Comparison of ENCODE assay signal across 8 cellular contexts in the genomic region with DNA sequence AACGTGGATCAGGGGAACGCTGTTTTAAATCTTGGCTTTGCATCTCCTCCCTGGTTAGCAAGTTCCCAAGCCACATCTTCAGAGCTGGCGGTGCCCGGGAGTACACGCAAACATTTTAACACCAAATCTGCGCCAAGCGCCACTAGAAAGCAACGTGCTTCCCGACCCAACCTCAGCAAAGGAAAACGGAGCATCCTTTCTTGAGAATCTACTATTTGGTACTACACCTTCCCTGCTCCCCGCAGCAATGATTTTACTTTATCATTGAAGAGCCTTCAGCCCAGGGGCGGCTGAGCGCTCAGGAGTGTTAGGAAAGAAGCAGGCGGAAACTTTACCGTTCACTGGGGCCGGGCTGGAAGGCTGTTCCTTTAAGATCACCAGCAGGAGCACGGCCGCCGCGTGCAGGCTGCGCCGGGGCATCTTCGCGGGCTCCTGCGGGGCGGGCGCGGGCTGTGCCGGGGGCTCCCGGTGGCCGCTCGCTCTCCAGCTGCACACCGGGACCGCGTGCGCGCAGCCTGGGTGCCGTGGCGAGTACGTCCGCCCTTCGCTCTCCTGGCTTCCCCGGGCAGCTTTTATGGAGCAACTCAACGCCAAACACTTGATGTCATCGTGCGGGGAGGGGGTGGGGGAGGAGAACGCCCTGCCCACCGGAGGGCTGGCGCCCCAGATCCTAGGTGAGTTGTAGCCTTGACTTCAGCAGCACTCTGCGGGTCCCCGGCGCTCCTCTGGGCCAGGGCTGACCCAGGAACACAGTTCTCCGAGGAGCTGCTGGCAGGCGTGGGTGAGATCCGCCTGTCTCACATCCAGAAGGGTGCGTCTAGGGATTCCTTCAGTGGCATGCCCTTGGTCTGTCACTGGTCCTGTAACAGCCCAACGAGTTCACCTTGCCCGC. TPM values are rescaled to one million over a fixed set of nuclear protein-coding genes. Genes with fewer than 3 reads are reported as not detected.
DNase-seq lines count a peak whose midpoint lies in the region; ATAC-seq, FAIRE-seq and TF ChIP-seq lines count a peak whose summit lies in the region.

A gene (minus strand): TSS at position 546 of the 892 bp plus-strand sequence. CDS start 126 bp downstream, at position 420.

- intact Hi-C loops in activated T-helper 2 cell treated with anti-CD3 and anti-CD28 coated beads, Interferon-gamma antibody, Interleukin-2, Interleukin-4, amounts not matched to agents 10 μg/mL and 5 μg/mL and 100 μg/mL, durations not matched to agents 14 hours and 24 hours and 36 hours (cut with micrococcal nuclease), result no loop called here
- intact Hi-C loops in head of caudate nucleus (cut with DNase I) (no loop called here), pancreas (cut with DNase I) (no loop called here)

- H3K4me3 ChIP-seq in AG04450 (ENCODE audit: low read depth, low read length) (peak within 1 kb of the TSS; percentile 73), pancreas (peak within 1 kb of the TSS; percentile 43 to 66 (median 57))

- H3K27me3 ChIP-seq in AG04450 (ENCODE audit: control insufficient read depth, insufficient read depth, low read length) (no peaks in the 10 kb centered on the region), pancreas (no peaks in the 10 kb centered on the region)

- no peak for DNase-seq in AG04450 (ENCODE audit: low read depth, low spot score)
- no peak for DNase-seq in HFFc6
- no peak for DNase-seq in activated T-helper 2 cell treated with anti-CD3 and anti-CD28 coated beads, Interferon-gamma antibody, Interleukin-2, Interleukin-4, amounts not matched to agents 10 μg/mL and 5 μg/mL and 100 μg/mL, durations not matched to agents 14 hours and 24 hours and 36 hours (ENCODE audit: low spot score)
- DNase-seq in head of caudate nucleus, result peak in 35 of 42 donors; percentile 25 to 77 (median 47)
- peak; percentile 48 to 86 (median 76) for DNase-seq in pancreas

- H3K9me3 ChIP-seq in AG04450 (ENCODE audit: control insufficient read depth, insufficient read depth, low read length) (peaks cover 3% of the 10 kb centered on the region; the same call in 1 of the 2 replicates), pancreas (no peaks in the 10 kb centered on the region)

- H3K9me3 Mint-ChIP-seq in HFFc6, result no peaks in the 10 kb centered on the region
- H3K9me3 Mint-ChIP-seq in activated T-helper 2 cell treated with anti-CD3 and anti-CD28 coated beads, Interferon-gamma antibody, Interleukin-2, Interleukin-4, amounts not matched to agents 10 μg/mL and 5 μg/mL and 100 μg/mL, durations not matched to agents 14 hours and 24 hours and 36 hours, result peaks cover 6% of the 10 kb centered on the region

- TF ChIP-seq CTCF in AG04450 (IDR thresholded peaks at IDR 0.05; ENCODE audit: low read depth, low read length) (no peak), HFFc6 (IDR thresholded peaks at IDR 0.05) (no peak), pancreas (IDR thresholded peaks at IDR 0.05) (no peak)

- H3K27ac ChIP-seq in AG04450 (ENCODE audit: low read depth, low read length), result peak within 1 kb of the TSS; percentile 11
- H3K27ac ChIP-seq in pancreas, result peak within 1 kb of the TSS; percentile 39 to 69 (median 60)

- H3K27ac Mint-ChIP-seq in HFFc6, result peak within 1 kb of the TSS; percentile 47
- H3K27ac Mint-ChIP-seq in activated T-helper 2 cell treated with anti-CD3 and anti-CD28 coated beads, Interferon-gamma antibody, Interleukin-2, Interleukin-4, amounts not matched to agents 10 μg/mL and 5 μg/mL and 100 μg/mL, durations not matched to agents 14 hours and 24 hours and 36 hours, result no peak within 1 kb of the TSS

- 3% methylated on average over 58 of the region's 58 CpGs for WGBS in pancreas, 2 donors

- peak within 1 kb of the TSS; percentile 89 for H3K4me3 Mint-ChIP-seq in HFFc6
- peak within 1 kb of the TSS; percentile 61 for H3K4me3 Mint-ChIP-seq in activated T-helper 2 cell treated with anti-CD3 and anti-CD28 coated beads, Interferon-gamma antibody, Interleukin-2, Interleukin-4, amounts not matched to agents 10 μg/mL and 5 μg/mL and 100 μg/mL, durations not matched to agents 14 hours and 24 hours and 36 hours (ENCODE audit: low read depth)

- FAIRE-seq in pancreas (lab: Jason Lieb, UNC), result no peak

- ATAC-seq in pancreas (peak; percentile 80 to 87 (median 82)), HG03460 (IDR thresholded peaks at IDR 0.05; ENCODE audit: unreplicated experiment) (no peak), HG02759 (IDR thresholded peaks at IDR 0.05; ENCODE audit: unreplicated experiment) (no peak), GM19452 (IDR thresholded peaks at IDR 0.05; ENCODE audit: unreplicated experiment) (no peak)

- H3K4me1 ChIP-seq in pancreas, result peaks cover 0 to 4% (median 0%) of the 10 kb centered on the region in 3 donors

- H3K4me1 Mint-ChIP-seq in HFFc6 (ENCODE audit: low read depth), result peaks cover 54% of the 10 kb centered on the region
- H3K4me1 Mint-ChIP-seq in activated T-helper 2 cell treated with anti-CD3 and anti-CD28 coated beads, Interferon-gamma antibody, Interleukin-2, Interleukin-4, amounts not matched to agents 10 μg/mL and 5 μg/mL and 100 μg/mL, durations not matched to agents 14 hours and 24 hours and 36 hours (ENCODE audit: low read depth), result peaks cover 24% of the 10 kb centered on the region

- no peaks in the 10 kb centered on the region for H3K36me3 ChIP-seq in pancreas

- H3K27me3 Mint-ChIP-seq in HFFc6 (ENCODE audit: insufficient read depth), result peaks cover 9% of the 10 kb centered on the region
- H3K27me3 Mint-ChIP-seq in activated T-helper 2 cell treated with anti-CD3 and anti-CD28 coated beads, Interferon-gamma antibody, Interleukin-2, Interleukin-4, amounts not matched to agents 10 μg/mL and 5 μg/mL and 100 μg/mL, durations not matched to agents 14 hours and 24 hours and 36 hours (ENCODE audit: low read depth), result peaks cover 46% of the 10 kb centered on the region

- peaks cover 3% of the 10 kb centered on the region; the same call in 1 of the 2 replicates for H3K36me3 Mint-ChIP-seq in HFFc6 (ENCODE audit: low read depth)
- H3K36me3 Mint-ChIP-seq in activated T-helper 2 cell treated with anti-CD3 and anti-CD28 coated beads, Interferon-gamma antibody, Interleukin-2, Interleukin-4, amounts not matched to agents 10 μg/mL and 5 μg/mL and 100 μg/mL, durations not matched to agents 14 hours and 24 hours and 36 hours (ENCODE audit: low read depth), result no peaks in the 10 kb centered on the region

- POLR2A ChIA-PET in AG04450 (lab: Yijun Ruan, JAX), result interaction anchor here (0.6 to 1.3 kb wide), 3 partner anchors 9 to 224 kb away, joined by 4 to 6 read pairs (median 5); a partner anchor contains a TSS

- CTCF ChIA-PET in AG04450 (lab: Charles Lee), result no interaction called here

RNA-seq across cellular contexts. Expression of the gene that starts here (rescaled TPM):
- 55.5 and 61.4 TPM in 2 replicates for polyA plus RNA-seq in AG04450 (2011; rRNA removed)
- polyA minus RNA-seq in AG04450 (2011; rRNA and poly(A)+ RNA removed), result 29.4 and 34.4 TPM in 2 replicates
- total RNA-seq in HFFc6 (2021; fragmentation: NEBNext Ultra II Directional; extraction: Animal tissue kit (Norgen Biotek cat#: 25700)), result 10 to 100 TPM in 4 of 6 experiments, 1 to 10 TPM in 2; 8.3 to 18.2 (median 15.8) TPM
- total RNA-seq in activated T-helper 2 cell treated with anti-CD3 and anti-CD28 coated beads, Interferon-gamma antibody, Interleukin-2, Interleukin-4, amounts not matched to agents 10 μg/mL and 5 μg/mL and 100 μg/mL, durations not matched to agents 14 hours and 24 hours and 36 hours, result 0.46 TPM in 2 replicates
- total RNA-seq in pancreas, result 10 to 100 TPM; 10.2 to 49.6 (median 28.6) TPM
- 10 to 100 TPM in 1 of 2 donors, 1 to 10 TPM in 1; 7.5 to 21.0 TPM for polyA plus RNA-seq in pancreas

Comparison
In these comparisons a context has a peak if more than half of its experiments do, and no peak if none do; other contexts are left out.
1. DNase-seq: peak in head of caudate nucleus (35 of 42) and pancreas (6 of 6); none in AG04450 (single experiment), HFFc6 (single experiment) and activated T-helper 2 cell treated with anti-CD3 and anti-CD28 coated beads, Interferon-gamma antibody, Interleukin-2, Interleukin-4, amounts not matched to agents 10 μg/mL and 5 μg/mL and 100 μg/mL, durations not matched to agents 14 hours and 24 hours and 36 hours (single experiment).
2. ATAC-seq: peak in pancreas (4 of 4); none in HG03460 (single experiment), HG02759 (single experiment) and GM19452 (single experiment).